27 cellular contexts compared by ENCODE assay signal in genomic region chr11:57200937-57201336, GRCh38. TPM values are rescaled to one million over a fixed set of nuclear protein-coding genes. Genes with fewer than 3 reads are reported as not detected.
A peak's percentile ranks its signal among the peaks of the same experiment; 100 is the strongest.
DNase-seq lines count a peak whose midpoint lies in the region; ATAC-seq and TF ChIP-seq lines count a peak whose summit lies in the region.
"Had no signal": no experiment of that assay in that cellular context is flagged by ENCODE, and none has a peak within 500 bp of the region (broad histone marks: within the 10 kb centered on the region; RNA-seq: fewer than 3 reads in every experiment).

No MANE protein-coding gene starts in this region.

- no peak overlapping the region for H3K27ac Mint-ChIP-seq in activated T-cell treated with anti-CD3 and anti-CD28 coated beads, Interleukin-2, amount 50 U/mL, for 24 hours
- H3K27ac Mint-ChIP-seq: CD8-positive, alpha-beta T cell; HFFc6 had no signal

- intact Hi-C loops in Right ventricle myocardium inferior (cut with DNase I) = no loop called here
- intact Hi-C loops in cardiac septum (cut with DNase I) = loop anchor here (5.0 kb wide), 2 partner anchors 69 to 121 kb away; partner anchors contain the start of gene TNKS1BP1
- intact Hi-C loops in right cardiac atrium (cut with DNase I) = no loop called here
- intact Hi-C loops in psoas muscle (cut with DNase I) = loop anchor here in 1 of 2 donors (5.0 kb wide), 1 partner anchor 36 kb away; the partner anchor contains the start of gene APLNR

- H3K27ac ChIP-seq in right cardiac atrium (ENCODE audit: low read length) = peak overlapping the region; percentile 42
- H3K27ac ChIP-seq in psoas muscle = peak overlapping the region; percentile 18
- H3K27ac ChIP-seq: 22Rv1; BLaER1 treated with 17β-estradiol and CSF1 and Interleukin-3, amounts not matched to agents 10 nM and 100 nM; Peyer's patch; SJSA1 had no signal

- no peak overlapping the region for H3K4me3 Mint-ChIP-seq in activated T-cell treated with anti-CD3 and anti-CD28 coated beads, Interleukin-2, amount 50 U/mL, for 24 hours
- H3K4me3 Mint-ChIP-seq: CD8-positive, alpha-beta T cell; HFFc6 had no signal

- peak; percentile 38 for ATAC-seq in Right ventricle myocardium inferior
- peak in 1 of 2 donors; percentile 7 for ATAC-seq in right cardiac atrium
- peak in 3 of 4 donors; percentile 42 to 54 (median 48) for ATAC-seq in psoas muscle
- no peak for ATAC-seq in GM18520 (IDR thresholded peaks at IDR 0.05; ENCODE audit: unreplicated experiment)
- ATAC-seq: CD8-positive, alpha-beta T cell; GM12878 had no signal

- peaks cover 16% of the 10 kb centered on the region for H3K4me1 ChIP-seq in right cardiac atrium (ENCODE audit: control insufficient read depth, insufficient read depth, low read length)
- H3K4me1 ChIP-seq in psoas muscle = peaks cover 14% of the 10 kb centered on the region
- H3K4me1 ChIP-seq: BLaER1 treated with 17β-estradiol and CSF1 and Interleukin-3, amounts not matched to agents 10 nM and 100 nM; SJSA1 had no signal

- H3K4me1 Mint-ChIP-seq in activated T-cell treated with anti-CD3 and anti-CD28 coated beads, Interleukin-2, amount 50 U/mL, for 24 hours (ENCODE audit: low read depth) = no peaks in the 10 kb centered on the region

- H3K36me3 ChIP-seq in psoas muscle (ENCODE audit: insufficient read depth in 1 of 2, low read depth in 1 of 2) = no peaks in the 10 kb centered on the region
- H3K36me3 ChIP-seq: BLaER1 treated with 17β-estradiol and CSF1 and Interleukin-3, amounts not matched to agents 10 nM and 100 nM; Peyer's patch; SJSA1 had no signal

- H3K4me3 ChIP-seq in right cardiac atrium (ENCODE audit: low read length) = no peak overlapping the region
- no peak overlapping the region for H3K4me3 ChIP-seq in psoas muscle
- H3K4me3 ChIP-seq: BLaER1 treated with 17β-estradiol and CSF1 and Interleukin-3, amounts not matched to agents 10 nM and 100 nM; GM12878; Peyer's patch; SJSA1 had no signal

- H3K9me3 Mint-ChIP-seq in activated T-cell treated with anti-CD3 and anti-CD28 coated beads, Interleukin-2, amount 50 U/mL, for 24 hours = no peaks in the 10 kb centered on the region
- H3K9me3 Mint-ChIP-seq: CD8-positive, alpha-beta T cell; HFFc6 had no signal

- WGBS in right cardiac atrium = 34% methylated on average over 7 of the region's 7 CpGs
- WGBS in psoas muscle, 3 donors = 17 to 33% (median 18%) methylated on average over 7 of the region's 7 CpGs

- H3K27me3 ChIP-seq in right cardiac atrium (ENCODE audit: control insufficient read depth, insufficient read depth) (no peaks in the 10 kb centered on the region), psoas muscle (ENCODE audit: insufficient read depth in 3 of 3, low read length in 2 of 3) (peaks cover 0 to 15% (median 0%) of the 10 kb centered on the region in 3 donors)
- H3K27me3 ChIP-seq: Peyer's patch had no signal

- DNase-seq in Right ventricle myocardium inferior (ENCODE audit: missing footprints) = no peak
- no peak for DNase-seq in cardiac septum (ENCODE audit: low spot score)
- peak in 2 of 3 donors; percentile 81 to 85 for DNase-seq in right cardiac atrium
- peak; percentile 35 to 72 for DNase-seq in psoas muscle
- DNase-seq in stimulated activated CD4-positive, alpha-beta T cell treated with anti-CD3 and anti-CD28 coated beads, Interleukin-4, amount 100 ng/mL, for 1 hour = no peak
- DNase-seq in activated T-cell treated with anti-CD3 and anti-CD28 coated beads, Interleukin-2, amount 50 U/mL, for 24 hours = no peak
- no peak for DNase-seq in epidermal melanocyte (ENCODE audit: insufficient read length, low spot score)
- DNase-seq: ACHN; CD8-positive, alpha-beta T cell; DND-41; H7; HFFc6; KBM-7; MM.1S; NCI-H1092; NCI-H1436; NCI-H2029; NCI-H2171; NCI-H524 treated with DMSO at 0.1 percent for 48 hours; NCI-H82; Peyer's patch had no signal

- no peaks in the 10 kb centered on the region for H3K9me3 ChIP-seq in right cardiac atrium (ENCODE audit: control insufficient read depth, low read length)
- H3K9me3 ChIP-seq in psoas muscle = no peaks in the 10 kb centered on the region
- H3K9me3 ChIP-seq: BLaER1 treated with 17β-estradiol and CSF1 and Interleukin-3, amounts not matched to agents 10 nM and 100 nM; Peyer's patch; SJSA1 had no signal

- TF ChIP-seq CTCF in psoas muscle (IDR thresholded peaks at IDR 0.05) = no peak

- peaks cover 12% of the 10 kb centered on the region for H3K27me3 Mint-ChIP-seq in activated T-cell treated with anti-CD3 and anti-CD28 coated beads, Interleukin-2, amount 50 U/mL, for 24 hours

- no peaks in the 10 kb centered on the region for H3K36me3 Mint-ChIP-seq in activated T-cell treated with anti-CD3 and anti-CD28 coated beads, Interleukin-2, amount 50 U/mL, for 24 hours (ENCODE audit: low read depth)
- H3K36me3 Mint-ChIP-seq: CD8-positive, alpha-beta T cell had no signal

RNA-seq across cellular contexts. Expression of gene LRRC55, which starts 19.2 kb away (rescaled TPM):
- total RNA-seq in Right ventricle myocardium inferior (0.51 TPM), cardiac septum (0.13 TPM), right cardiac atrium (under 1 TPM in 3 of 4 donors, not detected in 1; 0.08 to 0.09 (median 0.09) TPM), psoas muscle (under 1 TPM; 0.04 to 0.27 (median 0.08) TPM)
- polyA plus RNA-seq in right cardiac atrium (0.02 TPM), psoas muscle (under 1 TPM; 0.05 to 0.11 (median 0.07) TPM)
- total RNA-seq: CD8-positive, alpha-beta T cell; GM12878; HFFc6; OCI-LY7; SJSA1 had no signal

RNA-seq across cellular contexts. Expression of gene APLNR, which starts 36.1 kb away (rescaled TPM):
- total RNA-seq in Right ventricle myocardium inferior (18.4 TPM), cardiac septum (16.6 TPM), right cardiac atrium (10 to 100 TPM; 15.6 to 26.4 (median 17.9) TPM), psoas muscle (10 to 100 TPM in 1 of 4 donors, 1 to 10 TPM in 3; 3.5 to 17.0 (median 4.4) TPM)
- polyA plus RNA-seq in right cardiac atrium (2.2 TPM), psoas muscle (1 to 10 TPM in 2 of 3 donors, under 1 TPM in 1; 0.75 to 3.3 (median 2.6) TPM)
- total RNA-seq: CD8-positive, alpha-beta T cell; GM12878; HFFc6; OCI-LY7; SJSA1 had no signal

Comparison
In these comparisons a context has a peak if more than half of its experiments do, and no peak if none do; other contexts are left out.
1. DNase-seq: peak in right cardiac atrium (2 of 3) and psoas muscle (2 of 2); none in Right ventricle myocardium inferior (single experiment), cardiac septum (single experiment), stimulated activated CD4-positive, alpha-beta T cell treated with anti-CD3 and anti-CD28 coated beads, Interleukin-4, amount 100 ng/mL, for 1 hour (single experiment), activated T-cell treated with anti-CD3 and anti-CD28 coated beads, Interleukin-2, amount 50 U/mL, for 24 hours (single experiment) and epidermal melanocyte (single experiment).